In genomic region chr19:2986951-2987491, GRCh38 we compare ENCODE assay signal across 20 cellular contexts. TPM values are rescaled to one million over a fixed set of nuclear protein-coding genes. Genes with fewer than 3 reads are reported as not detected.
A peak's percentile ranks its signal among the peaks of the same experiment; 100 is the strongest.
DNase-seq lines count a peak whose midpoint lies in the region; ATAC-seq and TF ChIP-seq lines count a peak whose summit lies in the region.
"Had no signal": no experiment of that assay in that cellular context is flagged by ENCODE, and none has a peak within 500 bp of the region (broad histone marks: within the 10 kb centered on the region; RNA-seq: fewer than 3 reads in every experiment).

No MANE protein-coding gene starts in this region.

- H3K27me3 Mint-ChIP-seq in nephron progenitor cell (ENCODE audit: low read depth, poor library complexity) = peaks cover 97% of the 10 kb centered on the region

- no peak for ATAC-seq in GM18498 (IDR thresholded peaks at IDR 0.05; ENCODE audit: unreplicated experiment)
- ATAC-seq: activated T-cell treated with anti-CD3 and anti-CD28 coated beads, Interleukin-2, amount 50 U/mL, for 4 hours; GM12878; left cardiac atrium; sciatic nerve had no signal

- DNase-seq in DMS79 treated with DMSO at 0.1 percent for 48 hours (lab: John Stamatoyannopoulos, UW) (peak; percentile 66), NCI-H1092 treated with DMSO at 0.1 percent for 48 hours (lab: John Stamatoyannopoulos, UW) (peak; percentile 77), ecto neural progenitor cell (ENCODE audit: low spot score) (peak; percentile 77), nephron progenitor cell (peak; percentile 71), mucosa of gallbladder (ENCODE audit: low spot score) (no peak), globus pallidus (ENCODE audit: low spot score) (no peak)
- DNase-seq in activated CD4-positive, CD25-positive, alpha-beta regulatory T cell treated with anti-CD3 and anti-CD28 coated beads, Interleukin-2, amount 50 U/mL, for 72 hours = no peak
- DNase-seq: activated T-cell treated with anti-CD3 and anti-CD28 coated beads, Interleukin-2, amount 50 U/mL, for 4 hours; EL; left cardiac atrium; naive B cell; NCI-H1048; NCI-H526 treated with DMSO at 0.1 percent for 48 hours; stimulated activated CD4-positive, alpha-beta T cell treated with anti-CD3 and anti-CD28 coated beads, Interleukin-4, amount 100 ng/mL, for 4 hours; T1000; upper lobe of left lung had no signal

- no peaks in the 10 kb centered on the region for H3K9me3 Mint-ChIP-seq in nephron progenitor cell
- H3K9me3 Mint-ChIP-seq: activated T-cell treated with anti-CD3 and anti-CD28 coated beads, Interleukin-2, amount 50 U/mL, for 4 hours; naive B cell had no signal

- H3K4me3 Mint-ChIP-seq in nephron progenitor cell = peak overlapping the region; percentile 81
- H3K4me3 Mint-ChIP-seq: activated T-cell treated with anti-CD3 and anti-CD28 coated beads, Interleukin-2, amount 50 U/mL, for 4 hours; CD14-positive monocyte; naive B cell had no signal

- peak overlapping the region; percentile 59 for H3K27ac Mint-ChIP-seq in nephron progenitor cell
- H3K27ac Mint-ChIP-seq: CD14-positive monocyte, naive B cell had no signal

- TF ChIP-seq CTCF in nephron progenitor cell (IDR thresholded peaks at IDR 0.05) = no peak

- no peaks in the 10 kb centered on the region for H3K36me3 Mint-ChIP-seq in nephron progenitor cell (ENCODE audit: low read depth)
- H3K36me3 Mint-ChIP-seq: naive B cell had no signal

- H3K4me1 Mint-ChIP-seq in nephron progenitor cell = peaks cover 27% of the 10 kb centered on the region

RNA-seq across cellular contexts. Expression of gene TLE6, which starts 9.7 kb away (rescaled TPM):
- total RNA-seq in mucosa of gallbladder = 0.63 TPM

RNA-seq across cellular contexts. Expression of gene TLE2, which starts 42.1 kb away (rescaled TPM):
- total RNA-seq in mucosa of gallbladder = 64.6 TPM

RNA-seq across cellular contexts. Expression of gene ZNF77, which starts 42.2 kb away (rescaled TPM):
- total RNA-seq in mucosa of gallbladder = 2.8 TPM

Comparison
In these comparisons a context has a peak if more than half of its experiments do, and no peak if none do; other contexts are left out.
1. DNase-seq: peak in DMS79 treated with DMSO at 0.1 percent for 48 hours (single experiment), NCI-H1092 treated with DMSO at 0.1 percent for 48 hours (single experiment), ecto neural progenitor cell (single experiment) and nephron progenitor cell (single experiment); none in mucosa of gallbladder (single experiment), activated CD4-positive, CD25-positive, alpha-beta regulatory T cell treated with anti-CD3 and anti-CD28 coated beads, Interleukin-2, amount 50 U/mL, for 72 hours (single experiment) and globus pallidus (single experiment).